In genomic region chr7:148699772-148700629, GRCh38 we compare ENCODE assay signal across 8 cellular contexts. TPM values are rescaled to one million over a fixed set of nuclear protein-coding genes. Genes with fewer than 3 reads are reported as not detected.
DNase-seq lines count a peak whose midpoint lies in the region; ATAC-seq and TF ChIP-seq lines count a peak whose summit lies in the region.

No MANE protein-coding gene starts in this region.

- TF ChIP-seq EP300 in tibial nerve (IDR thresholded peaks at IDR 0.05), result no peak

- H4K20me1 ChIP-seq in mammary epithelial cell (ENCODE audit: insufficient read depth, low read length), result peaks cover 12% of the 10 kb centered on the region

- DNase-seq in SIG-M5 treated with dmso at 0.1 percent for 504 hours (lab: John Stamatoyannopoulos, UW; ENCODE audit: unreplicated experiment) (peak; percentile 69), SIG-M5 (lab: John Stamatoyannopoulos, UW) (no peak), NCI-H748 treated with DMSO at 0.1 percent for 48 hours (lab: John Stamatoyannopoulos, UW) (peak; percentile 45), mammary epithelial cell (no peak), lower leg skin (ENCODE audit: low spot score in 2 of 2) (no peak), tibial nerve (ENCODE audit: low spot score in 2 of 2) (no peak), GM10266 (ENCODE audit: extremely low spot score) (no peak)

- no peaks in the 10 kb centered on the region for H3K27me3 ChIP-seq in mammary epithelial cell (ENCODE audit: insufficient read depth, low read length)
- no peaks in the 10 kb centered on the region for H3K27me3 ChIP-seq in tibial nerve

- WGBS in mammary epithelial cell (ENCODE audit: low coverage, missing lambda C conversion rate), result under 1% methylated on average over 18 of the region's 37 CpGs
- WGBS in lower leg skin, 2 donors, result 1 to 2% methylated on average over 24 of the region's 37 CpGs
- WGBS in tibial nerve, 2 donors, result 1 to 2% methylated on average over 19 to 29 of the region's 37 CpGs

- peaks cover 48% of the 10 kb centered on the region for H3K4me1 ChIP-seq in mammary epithelial cell (ENCODE audit: insufficient read depth, low read length)
- peaks cover 0 to 60% (median 39%) of the 10 kb centered on the region in 4 donors for H3K4me1 ChIP-seq in tibial nerve

- TSS peak; percentile 16 for BruUV-seq in mammary epithelial cell (replicated peaks; lab: Mats Ljungman, UMichigan)

- intact Hi-C loops in mammary epithelial cell (cut with micrococcal nuclease), result loop anchor here (1.0 to 5.0 kb wide), 4 partner anchors 72 to 262 kb away; no protein-coding TSS in a partner anchor
- intact Hi-C loops in lower leg skin (cut with DNase I; ENCODE audit: low total_unique reads), result loop anchor here (10.0 kb wide), 1 partner anchor 255 kb away; no protein-coding TSS in a partner anchor

- in situ Hi-C loops in mammary epithelial cell (cut with MboI; ENCODE audit: low sequenced_read_pairs in 2 of 2), result no loop called here

- H3K9ac ChIP-seq in mammary epithelial cell (ENCODE audit: insufficient read depth, low read length), result peak overlapping the region; percentile 82

- peak overlapping the region; percentile 70 for H2AFZ ChIP-seq in mammary epithelial cell (ENCODE audit: low read depth, low read length)

- TF ChIP-seq POLR2A in lower leg skin (IDR thresholded peaks at IDR 0.05) (no peak), tibial nerve (IDR thresholded peaks at IDR 0.05) (no peak)

- H3K36me3 ChIP-seq in mammary epithelial cell (ENCODE audit: insufficient read depth, low read length), result no peaks in the 10 kb centered on the region
- H3K36me3 ChIP-seq in tibial nerve, result no peaks in the 10 kb centered on the region

- peak; percentile 23 for ATAC-seq in HG02623 (IDR thresholded peaks at IDR 0.05; ENCODE audit: unreplicated experiment)

- H3K4me2 ChIP-seq in mammary epithelial cell (ENCODE audit: insufficient read depth, low read depth, low read length), result peak overlapping the region; percentile 94

- H3K4me3 ChIP-seq in mammary epithelial cell (replicated peaks in 1 of 3; ENCODE audit: insufficient read depth in 1 of 3, low read depth in 2 of 3, low read length in 3 of 3) (peak overlapping the region; percentile 49 to 85 (median 79)), lower leg skin (ENCODE audit: low read depth, poor library complexity, severe bottlenecking) (peak overlapping the region; percentile 81), tibial nerve (peak overlapping the region; percentile 78 to 90 (median 86))

- H3K79me2 ChIP-seq in mammary epithelial cell (ENCODE audit: insufficient read depth, low read length), result peaks cover 70% of the 10 kb centered on the region

- TF ChIP-seq CTCF in mammary epithelial cell (conservative IDR thresholded peaks at IDR 0.05 in 1 of 2, IDR thresholded peaks at IDR 0.05 in 1 of 2; ENCODE audit: extremely low read depth in 1 of 2, insufficient read depth in 1 of 2, low read depth in 1 of 2, low read length in 2 of 2) (no peak), lower leg skin (IDR thresholded peaks at IDR 0.05) (no peak), tibial nerve (IDR thresholded peaks at IDR 0.05) (no peak), GM10266 (IDR thresholded peaks at IDR 0.05; ENCODE audit: control insufficient read depth, insufficient read depth, low read depth, missing control alignments) (no peak)

- H3K27ac ChIP-seq in mammary epithelial cell (ENCODE audit: insufficient read depth, low read depth, low read length), result peak overlapping the region; percentile 89
- peak overlapping the region; percentile 93 to 99 (median 98) for H3K27ac ChIP-seq in tibial nerve

- dilution Hi-C loops in mammary epithelial cell (cut with HindIII; ENCODE audit: low sequenced_read_pairs), result no loop called here

- H3K9me3 ChIP-seq in mammary epithelial cell (replicated peaks; ENCODE audit: insufficient read depth, low read length) (no peaks in the 10 kb centered on the region), tibial nerve (no peaks in the 10 kb centered on the region)

- CTCF ChIA-PET in mammary epithelial cell (lab: Charles Lee; ENCODE audit: low non-redundant PET), result no interaction called here

RNA-seq across cellular contexts. Expression of gene CUL1, which starts 1.3 kb away (rescaled TPM):
- 10 to 100 TPM; 53.5 to 54.9 TPM for total RNA-seq in mammary epithelial cell
- polyA plus RNA-seq in mammary epithelial cell, result 47.8 TPM
- polyA minus RNA-seq in mammary epithelial cell, result 38.9 TPM
- 10 to 100 TPM; 49.6 to 56.5 (median 52.6) TPM for total RNA-seq in lower leg skin
- 10 to 100 TPM; 37.1 to 45.9 (median 41.8) TPM for total RNA-seq in tibial nerve

Comparison
In these comparisons a context has a peak if more than half of its experiments do, and no peak if none do; other contexts are left out.
1. DNase-seq: peak in SIG-M5 treated with dmso at 0.1 percent for 504 hours (single experiment) and NCI-H748 treated with DMSO at 0.1 percent for 48 hours (single experiment); none in SIG-M5 (single experiment), mammary epithelial cell (single experiment), lower leg skin (0 of 2), tibial nerve (0 of 2) and GM10266 (single experiment).
2. Peak in every context shown above with its lines, with median percentiles within 50 percentile points of each other: H3K4me3 ChIP-seq.